Comparison of ENCODE assay signal across 27 cellular contexts in genomic region chr16:89194340-89195311, GRCh38. TPM values are rescaled to one million over a fixed set of nuclear protein-coding genes. Genes with fewer than 3 reads are reported as not detected.
DNase-seq lines count a peak whose midpoint lies in the region; ATAC-seq and TF ChIP-seq lines count a peak whose summit lies in the region.
"Had no signal": no experiment of that assay in that cellular context is flagged by ENCODE, and none has a peak within 500 bp of the region (broad histone marks: within the 10 kb centered on the region; RNA-seq: fewer than 3 reads in every experiment).

No MANE protein-coding gene starts in this region.

- no peak overlapping the region for H3K27ac ChIP-seq in HEK293 (ENCODE audit: extremely low read depth, low read depth, low read length)
- H3K27ac ChIP-seq: skin epidermis, suprapubic skin, uterus had no signal

- H3K27me3 Mint-ChIP-seq in activated naive CD4-positive, alpha-beta T cell treated with anti-CD3 and anti-CD28 coated beads for 36 hours (ENCODE audit: low read depth), result peaks cover 2% of the 10 kb centered on the region
- H3K27me3 Mint-ChIP-seq: activated naive CD8-positive, alpha-beta T cell treated with anti-CD3 and anti-CD28 coated beads, Interleukin-2, amount 10 ng/mL, durations not matched to agents 7 days and 5 days had no signal

- H3K4me3 Mint-ChIP-seq in activated naive CD4-positive, alpha-beta T cell treated with anti-CD3 and anti-CD28 coated beads for 36 hours, result no peak overlapping the region
- H3K4me3 Mint-ChIP-seq: activated naive CD8-positive, alpha-beta T cell treated with anti-CD3 and anti-CD28 coated beads, Interleukin-2, amount 10 ng/mL, durations not matched to agents 7 days and 5 days; central memory CD8-positive, alpha-beta T cell; nephron progenitor cell; stimulated activated effector memory CD8-positive, alpha-beta T cell treated with anti-CD3 and anti-CD28 coated beads, Interleukin-12 subunit alpha, Interleukin-12 subunit beta, amount 100 ng/mL, for 72 hours had no signal

- intact Hi-C loops in activated naive CD4-positive, alpha-beta T cell treated with anti-CD3 and anti-CD28 coated beads for 36 hours (cut with micrococcal nuclease), result no loop called here
- intact Hi-C loops in posterior vena cava (cut with DNase I), result no loop called here

- CTCF ChIA-PET in activated naive CD4-positive, alpha-beta T cell treated with anti-CD3 and anti-CD28 coated beads for 36 hours (lab: Charles Lee), result no interaction called here
- CTCF ChIA-PET in HEK293 (lab: Yijun Ruan, JAX), result interaction anchor here (1.1 kb wide), 1 partner anchor 27 kb away, joined by 3 read pairs; no protein-coding TSS in a partner anchor

- H3K27ac Mint-ChIP-seq in activated naive CD4-positive, alpha-beta T cell treated with anti-CD3 and anti-CD28 coated beads for 36 hours, result no peak overlapping the region
- H3K27ac Mint-ChIP-seq: activated naive CD8-positive, alpha-beta T cell treated with anti-CD3 and anti-CD28 coated beads, Interleukin-2, amount 10 ng/mL, durations not matched to agents 7 days and 5 days; nephron progenitor cell; progenitor cell of endocrine pancreas; stimulated activated effector memory CD8-positive, alpha-beta T cell treated with anti-CD3 and anti-CD28 coated beads, Interleukin-12 subunit alpha, Interleukin-12 subunit beta, amount 100 ng/mL, for 72 hours had no signal

- no peak overlapping the region for H3K4me3 ChIP-seq in HEK293 (ENCODE audit: low read depth, low read length)
- H3K4me3 ChIP-seq: HAP-1, skin epidermis, suprapubic skin, uterus had no signal

- ATAC-seq in stimulated activated naive CD8-positive, alpha-beta T cell treated with anti-CD3 and anti-CD28 coated beads, Interleukin-15, Interleukin-2, amounts not matched to agents 100 U/mL and 50 U/mL, for 24 hours, result no peak
- ATAC-seq: left lobe of liver; stimulated activated effector memory CD8-positive, alpha-beta T cell treated with anti-CD3 and anti-CD28 coated beads, Interleukin-12 subunit alpha, Interleukin-12 subunit beta, amount 100 ng/mL, for 72 hours had no signal

- H3K36me3 ChIP-seq in HEK293 (ENCODE audit: control insufficient read depth in 2 of 2, insufficient read depth in 1 of 2, low read length in 2 of 2), result no peaks in the 10 kb centered on the region
- H3K36me3 ChIP-seq: HAP-1, suprapubic skin, uterus had no signal

- H3K4me1 ChIP-seq in HEK293 (ENCODE audit: control insufficient read depth, insufficient read depth, low read length), result no peaks in the 10 kb centered on the region
- H3K4me1 ChIP-seq: HAP-1 had no signal

- no peaks in the 10 kb centered on the region for H3K9me3 Mint-ChIP-seq in activated naive CD4-positive, alpha-beta T cell treated with anti-CD3 and anti-CD28 coated beads for 36 hours
- H3K9me3 Mint-ChIP-seq: activated naive CD8-positive, alpha-beta T cell treated with anti-CD3 and anti-CD28 coated beads, Interleukin-2, amount 10 ng/mL, durations not matched to agents 7 days and 5 days; central memory CD8-positive, alpha-beta T cell; nephron progenitor cell; stimulated activated effector memory CD8-positive, alpha-beta T cell treated with anti-CD3 and anti-CD28 coated beads, Interleukin-12 subunit alpha, Interleukin-12 subunit beta, amount 100 ng/mL, for 72 hours had no signal

- no peaks in the 10 kb centered on the region for H3K36me3 Mint-ChIP-seq in activated naive CD4-positive, alpha-beta T cell treated with anti-CD3 and anti-CD28 coated beads for 36 hours (ENCODE audit: low read depth)
- H3K36me3 Mint-ChIP-seq: activated naive CD8-positive, alpha-beta T cell treated with anti-CD3 and anti-CD28 coated beads, Interleukin-2, amount 10 ng/mL, durations not matched to agents 7 days and 5 days; stimulated activated effector memory CD8-positive, alpha-beta T cell treated with anti-CD3 and anti-CD28 coated beads, Interleukin-12 subunit alpha, Interleukin-12 subunit beta, amount 100 ng/mL, for 72 hours had no signal

- TF ChIP-seq CTCF in HEK293 (tag by site-specific recombination; IDR thresholded peaks at IDR 0.05), result no peak

- DNase-seq in activated naive CD4-positive, alpha-beta T cell treated with anti-CD3 and anti-CD28 coated beads for 36 hours, result peak; percentile 4
- DNase-seq in activated naive CD4-positive, alpha-beta T cell treated with Interleukin-2 at 50 U/mL for 16 hours, result no peak
- DNase-seq in islet precursor cell (peak; percentile 49), posterior vena cava (ENCODE audit: low spot score) (peak; percentile 80), NCI-H2081 (lab: John Stamatoyannopoulos, UW) (no peak)
- DNase-seq in stimulated activated naive CD8-positive, alpha-beta T cell treated with anti-CD3 and anti-CD28 coated beads, Interleukin-15, Interleukin-2, amounts not matched to agents 100 U/mL and 50 U/mL, for 24 hours, result no peak
- no peak for DNase-seq in stimulated activated CD4-positive, alpha-beta T cell treated with anti-CD3 and anti-CD28 coated beads, Interleukin-12 subunit alpha, Interleukin-12 subunit beta, amount 100 ng/mL, for 4 hours
- DNase-seq: activated CD4-positive, alpha-beta T cell treated with anti-CD3 and anti-CD28 coated beads, Interleukin-2, amount 50 U/mL, for 48 hours; DMS79 treated with DMSO at 0.1 percent for 48 hours; NCI-H1092; NCI-H2029; NCI-H226; NCI-H774; nephron progenitor cell; RPMI8226; uterus had no signal

- no peaks in the 10 kb centered on the region for H3K9me3 ChIP-seq in HEK293 (ENCODE audit: control insufficient read depth, insufficient read depth, low read depth, low read length)
- H3K9me3 ChIP-seq: Caco-2, HAP-1, suprapubic skin, uterus had no signal

- no peaks in the 10 kb centered on the region for H3K4me1 Mint-ChIP-seq in activated naive CD4-positive, alpha-beta T cell treated with anti-CD3 and anti-CD28 coated beads for 36 hours (ENCODE audit: low read depth)
- H3K4me1 Mint-ChIP-seq: activated naive CD8-positive, alpha-beta T cell treated with anti-CD3 and anti-CD28 coated beads, Interleukin-2, amount 10 ng/mL, durations not matched to agents 7 days and 5 days; central memory CD8-positive, alpha-beta T cell; nephron progenitor cell; stimulated activated effector memory CD8-positive, alpha-beta T cell treated with anti-CD3 and anti-CD28 coated beads, Interleukin-12 subunit alpha, Interleukin-12 subunit beta, amount 100 ng/mL, for 72 hours had no signal

- POLR2A ChIA-PET in HEK293 (lab: Yijun Ruan, JAX), result no interaction called here

TF ChIP-seq in HEK293, 187 proteins besides CTCF, POLR2A, EP300 and RAD21:
- 0 out of 2 replicates have a peak, but pooled peaks have one; percentile 15 for TF ChIP-seq ZFHX2 (tag by site-specific recombination; conservative IDR thresholded peaks at IDR 0.05)
- TF ChIP-seq ZNF404 (tag by site-specific recombination; IDR thresholded peaks at IDR 0.05), result no peak

RNA-seq across cellular contexts. Expression of gene SLC22A31, which starts 5.7 kb away (rescaled TPM):
- total RNA-seq in activated naive CD4-positive, alpha-beta T cell treated with anti-CD3 and anti-CD28 coated beads for 36 hours, result under 1 TPM; 0.31 to 0.64 TPM
- total RNA-seq in posterior vena cava, result 1 to 10 TPM in 1 of 2 donors, not detected in 1; 4.5 TPM
- total RNA-seq: endothelial cell of umbilical vein, uterus had no signal

RNA-seq across cellular contexts. Expression of gene ZNF778, which starts 22.9 kb away (rescaled TPM):
- total RNA-seq in activated naive CD4-positive, alpha-beta T cell treated with anti-CD3 and anti-CD28 coated beads for 36 hours, result 1 to 10 TPM; 3.5 to 3.6 TPM
- total RNA-seq in posterior vena cava, result 1 to 10 TPM; 8.4 to 9.3 TPM

RNA-seq across cellular contexts. Expression of gene CDH15, which starts 23.1 kb away (rescaled TPM):
- not detected for total RNA-seq in activated naive CD4-positive, alpha-beta T cell treated with anti-CD3 and anti-CD28 coated beads for 36 hours
- total RNA-seq in posterior vena cava, result under 1 TPM in 1 of 2 donors, not detected in 1; 0.46 TPM
- total RNA-seq: activated naive CD8-positive, alpha-beta T cell treated with anti-CD3 and anti-CD28 coated beads, Interleukin-2, amount 10 ng/mL, durations not matched to agents 7 days and 5 days; Caco-2; endothelial cell of umbilical vein; progenitor cell of endocrine pancreas had no signal

Comparison
In these comparisons a context has a peak if more than half of its experiments do, and no peak if none do; other contexts are left out.
1. DNase-seq: peak in activated naive CD4-positive, alpha-beta T cell treated with anti-CD3 and anti-CD28 coated beads for 36 hours (single experiment), islet precursor cell (single experiment) and posterior vena cava (single experiment); none in activated naive CD4-positive, alpha-beta T cell treated with Interleukin-2 at 50 U/mL for 16 hours (single experiment), NCI-H2081 (0 of 2), stimulated activated naive CD8-positive, alpha-beta T cell treated with anti-CD3 and anti-CD28 coated beads, Interleukin-15, Interleukin-2, amounts not matched to agents 100 U/mL and 50 U/mL, for 24 hours (single experiment) and stimulated activated CD4-positive, alpha-beta T cell treated with anti-CD3 and anti-CD28 coated beads, Interleukin-12 subunit alpha, Interleukin-12 subunit beta, amount 100 ng/mL, for 4 hours (single experiment).